In the genomic region with DNA sequence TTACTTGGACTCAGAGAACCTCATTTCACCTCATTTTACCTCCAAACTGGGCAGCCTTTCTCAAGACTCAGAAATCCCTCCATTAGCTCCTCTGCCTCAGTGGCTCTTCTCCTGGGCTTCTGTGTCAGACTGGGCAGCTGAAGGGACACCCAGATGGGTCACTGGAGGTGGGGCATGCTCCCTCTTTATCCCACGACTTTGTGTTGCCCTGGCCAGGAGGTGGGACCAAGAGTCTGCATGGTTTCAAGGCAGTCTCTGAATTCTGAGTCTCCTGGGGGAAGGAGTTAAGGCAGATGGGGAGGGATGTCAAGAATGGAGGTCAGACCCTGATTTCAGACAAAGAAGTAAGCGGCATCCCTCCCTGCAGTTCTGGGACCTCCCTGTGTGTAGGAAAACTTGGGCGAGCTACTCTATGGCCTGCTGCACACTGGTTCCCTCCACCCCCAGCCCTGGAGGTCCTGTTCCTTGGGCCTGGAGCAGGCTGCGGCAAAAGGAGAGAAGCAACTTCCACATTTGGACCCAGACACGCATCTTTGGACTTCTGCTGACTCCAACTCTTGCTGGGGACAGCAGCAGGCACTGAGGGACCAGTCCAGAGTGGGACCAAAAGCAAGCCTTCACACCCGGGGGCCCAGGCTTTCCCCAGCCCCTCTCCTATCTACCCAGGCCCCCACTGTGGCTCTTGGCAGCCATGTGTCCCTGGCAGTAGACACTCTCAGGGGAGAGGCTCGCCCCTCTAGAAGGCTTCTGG, we compare ENCODE assay signal across 17 cellular contexts.
"Had no signal": no experiment of that assay in that cellular context is flagged by ENCODE, and none has a peak within 500 bp of the region (broad histone marks: within the 10 kb centered on the region; RNA-seq: fewer than 3 reads in every experiment).

No MANE protein-coding gene starts in this region.

- DNase-seq: cortex of kidney; dorsolateral prefrontal cortex; effector CD8-positive, alpha-beta T cell; gastrocnemius medialis; glutamatergic neuron; islet precursor cell; left ventricle myocardium inferior; midbrain; retina; sigmoid colon; stimulated activated CD4-positive, alpha-beta T cell treated with anti-CD3 and anti-CD28 coated beads, Interleukin-2, amount 100 ng/mL, for 24 hours; stimulated activated CD4-positive, alpha-beta T cell treated with anti-CD3 and anti-CD28 coated beads, Interleukin-4, amount 100 ng/mL, for 4 hours; stimulated activated naive CD4-positive, alpha-beta T cell; stomach; substantia nigra had no signal

- H3K36me3 Mint-ChIP-seq: natural killer cell treated with Interleukin-12 subunit alpha and Interleukin-12 subunit beta and Interleukin-15 and Interleukin-18, amount 100 ng/mL, for 72 hours had no signal

- ATAC-seq: gastrocnemius medialis; natural killer cell treated with Interleukin-12 subunit alpha and Interleukin-12 subunit beta and Interleukin-15 and Interleukin-18, amount 100 ng/mL, for 72 hours; psoas muscle had no signal

- H3K9me3 Mint-ChIP-seq: natural killer cell treated with Interleukin-12 subunit alpha and Interleukin-12 subunit beta and Interleukin-15 and Interleukin-18, amount 100 ng/mL, for 72 hours had no signal

- H3K27ac Mint-ChIP-seq: natural killer cell treated with Interleukin-12 subunit alpha and Interleukin-12 subunit beta and Interleukin-15 and Interleukin-18, amount 100 ng/mL, for 72 hours had no signal

- H3K27me3 Mint-ChIP-seq: natural killer cell treated with Interleukin-12 subunit alpha and Interleukin-12 subunit beta and Interleukin-15 and Interleukin-18, amount 100 ng/mL, for 72 hours had no signal

- H3K4me3 Mint-ChIP-seq: natural killer cell treated with Interleukin-12 subunit alpha and Interleukin-12 subunit beta and Interleukin-15 and Interleukin-18, amount 100 ng/mL, for 72 hours had no signal
